In genomic region chr15:93231994-93232393, GRCh38 we compare ENCODE assay signal across 16 cellular contexts.
"Had no signal": no experiment of that assay in that cellular context is flagged by ENCODE, and none has a peak within 500 bp of the region (broad histone marks: within the 10 kb centered on the region; RNA-seq: fewer than 3 reads in every experiment).

No MANE protein-coding gene starts in this region.

- H3K4me1 Mint-ChIP-seq: nephron; stimulated activated memory B cell treated with anti-CD40 and anti-IgM and Interleukin-4, amounts not matched to agents 10 μg/mL and 1 μg/mL and 100 μg/mL, for 72 hours had no signal

- H3K4me3 Mint-ChIP-seq: nephron; stimulated activated memory B cell treated with anti-CD40 and anti-IgM and Interleukin-4, amounts not matched to agents 10 μg/mL and 1 μg/mL and 100 μg/mL, for 72 hours; stimulated activated naive CD8-positive, alpha-beta T cell treated with anti-CD3 and anti-CD28 coated beads, Interleukin-15, Interleukin-2, amounts not matched to agents 100 ng/mL and 50 ng/mL, for 24 hours had no signal

- H3K27ac Mint-ChIP-seq: naive B cell; nephron; stimulated activated memory B cell treated with anti-CD40 and anti-IgM and Interleukin-4, amounts not matched to agents 10 μg/mL and 1 μg/mL and 100 μg/mL, for 72 hours; stimulated activated naive CD8-positive, alpha-beta T cell treated with anti-CD3 and anti-CD28 coated beads, Interleukin-15, Interleukin-2, amounts not matched to agents 100 ng/mL and 50 ng/mL, for 24 hours had no signal

- ATAC-seq: left ventricle myocardium superior; sciatic nerve; stimulated activated memory B cell treated with anti-CD40 and anti-IgM and Interleukin-4, amounts not matched to agents 10 μg/mL and 1 μg/mL and 100 μg/mL, for 72 hours had no signal

- H3K27ac ChIP-seq: spleen, tibial artery, upper lobe of left lung, uterus had no signal

- H3K4me1 ChIP-seq: spleen, tibial artery, upper lobe of left lung, uterus had no signal

- H3K36me3 Mint-ChIP-seq: naive B cell; stimulated activated memory B cell treated with anti-CD40 and anti-IgM and Interleukin-4, amounts not matched to agents 10 μg/mL and 1 μg/mL and 100 μg/mL, for 72 hours had no signal

- H3K27me3 ChIP-seq: tibial artery, upper lobe of left lung, uterus had no signal

- H3K36me3 ChIP-seq: spleen, tibial artery, upper lobe of left lung, uterus had no signal

- H3K4me3 ChIP-seq: lung, spleen, tibial artery, upper lobe of left lung, uterus had no signal

- DNase-seq: left ventricle myocardium superior; mesenchymal stem cell; midbrain; naive B cell; spleen; stimulated activated CD4-positive, alpha-beta T cell treated with anti-CD3 and anti-CD28 coated beads, Interleukin-15, amount 100 ng/mL, for 24 hours; stimulated activated CD4-positive, alpha-beta T cell treated with anti-CD3 and anti-CD28 coated beads, Interleukin-1b, Interleukin-23, amount 100 ng/mL, for 48 hours; stimulated activated CD4-positive, alpha-beta T cell treated with anti-CD3 and anti-CD28 coated beads, Interleukin-4, amount 100 ng/mL, for 24 hours; tibial artery; upper lobe of left lung; uterus had no signal

- H3K9me3 ChIP-seq: spleen, tibial artery, upper lobe of left lung, uterus had no signal

- H3K9me3 Mint-ChIP-seq: stimulated activated memory B cell treated with anti-CD40 and anti-IgM and Interleukin-4, amounts not matched to agents 10 μg/mL and 1 μg/mL and 100 μg/mL, for 72 hours; stimulated activated naive CD8-positive, alpha-beta T cell treated with anti-CD3 and anti-CD28 coated beads, Interleukin-15, Interleukin-2, amounts not matched to agents 100 ng/mL and 50 ng/mL, for 24 hours had no signal
